ENCODE assay signal across 22 cellular contexts in the genomic region with DNA sequence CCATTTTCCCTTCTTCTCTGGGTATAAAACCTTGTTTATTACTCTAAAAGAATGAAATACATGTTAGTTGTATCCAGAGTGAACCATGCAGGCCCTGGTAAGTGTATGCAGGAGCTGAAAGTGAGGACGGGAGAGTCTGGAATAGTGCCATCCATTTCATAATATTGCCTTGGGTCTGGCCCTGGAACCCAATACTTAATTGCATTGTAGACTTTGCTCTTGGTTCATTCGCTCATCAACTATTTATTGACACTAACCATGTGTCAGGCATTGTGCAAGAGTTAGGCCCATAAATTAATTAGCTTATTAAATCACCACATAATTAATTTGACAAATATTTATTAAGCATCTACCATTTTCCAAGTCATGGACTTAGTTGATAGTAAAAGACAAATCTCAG.
A peak's percentile ranks its signal among the peaks of the same experiment; 100 is the strongest.
DNase-seq lines count a peak whose midpoint lies in the region; ATAC-seq and TF ChIP-seq lines count a peak whose summit lies in the region.
"Had no signal": no experiment of that assay in that cellular context is flagged by ENCODE, and none has a peak within 500 bp of the region (broad histone marks: within the 10 kb centered on the region; RNA-seq: fewer than 3 reads in every experiment).

No MANE protein-coding gene starts in this region.

- ATAC-seq in IMR-90 (ENCODE audit: low read depth): no peak
- no peak for ATAC-seq in GM19351 (IDR thresholded peaks at IDR 0.05; ENCODE audit: unreplicated experiment)

- dilution Hi-C loops in IMR-90 (cut with HindIII; ENCODE audit: low sequenced_read_pairs, unreplicated experiment): no loop called here

- H2AFZ ChIP-seq in IMR-90 (replicated peaks; ENCODE audit: low read length, poor library complexity) (no peak overlapping the region), parathyroid adenoma (peak overlapping the region; percentile 82)

- no peak overlapping the region for H2AK5ac ChIP-seq in IMR-90 (ENCODE audit: low read depth, low read length)

- H2AK9ac ChIP-seq in IMR-90 (replicated peaks; ENCODE audit: low read depth, low read length, poor library complexity): no peak overlapping the region

- H3K4me1 ChIP-seq in IMR-90 (ENCODE audit: control insufficient read depth, insufficient read depth, low read length) (peaks cover 10% of the 10 kb centered on the region), parathyroid adenoma (peaks cover 31% of the 10 kb centered on the region)
- H3K4me1 ChIP-seq: SJCRH30 had no signal

- DNase-seq in IMR-90: no peak
- peak; percentile 4 to 5 for DNase-seq in cardiac fibroblast (ENCODE audit: low read depth in 2 of 2)
- DNase-seq in fibroblast of villous mesenchyme (ENCODE audit: low read depth): peak; percentile 4
- DNase-seq in ACHN: no peak
- no peak for DNase-seq in progenitor cell of endocrine pancreas (ENCODE audit: low spot score, unreplicated experiment)
- DNase-seq in stimulated activated CD4-positive, alpha-beta T cell treated with anti-CD3 and anti-CD28 coated beads, Interleukin-2, amount 100 ng/mL, for 24 hours: no peak
- DNase-seq: AML-193; Calu3; CD8-positive, alpha-beta memory T cell; DMS153; GOT3; KBM-7; NCI-H1092; NCI-H1436; NCI-H1930; NCI-H2227 treated with DMSO at 0.1 percent for 48 hours; NCI-H510A treated with DMSO at 0.1 percent for 48 hours; NCI-H774; SJCRH30 had no signal

- intact Hi-C loops in IMR-90 (cut with micrococcal nuclease): no loop called here

- no peak for TF ChIP-seq RAD21 in IMR-90 (IDR thresholded peaks at IDR 0.05; ENCODE audit: low read length)

- CTCF ChIA-PET in IMR-90 (lab: Yijun Ruan, JAX): interaction anchor here (0.7 kb wide), 1 partner anchor 13 kb away, joined by 3 read pairs; no protein-coding TSS in a partner anchor

- TF ChIP-seq POLR2A in IMR-90 (IDR thresholded peaks at IDR 0.05; ENCODE audit: low read depth, low read length): no peak

- peaks cover 5% of the 10 kb centered on the region for H3K9me3 ChIP-seq in IMR-90 (ENCODE audit: control insufficient read depth, insufficient read depth, low read length)
- peaks cover 4% of the 10 kb centered on the region for H3K9me3 ChIP-seq in parathyroid adenoma (ENCODE audit: control insufficient read depth, low read length)
- H3K9me3 ChIP-seq: SJCRH30 had no signal

- in situ Hi-C loops in IMR-90 (cut with MboI; ENCODE audit: low sequenced_read_pairs) (no loop called here), ACHN (cut with HindIII; ENCODE audit: low pct_ligation_motif_present, low pct_unique_long_range_greater_than_20kb, low sequenced_read_pairs) (no loop called here)

- H3K18ac ChIP-seq in IMR-90 (ENCODE audit: low read depth, low read length): no peak overlapping the region

- no peak overlapping the region for H2BK120ac ChIP-seq in IMR-90 (ENCODE audit: low read depth, low read length)

- H3K9ac ChIP-seq in IMR-90 (ENCODE audit: low read depth, low read length): no peak overlapping the region
- no peak overlapping the region for H3K9ac ChIP-seq in parathyroid adenoma

- H3K14ac ChIP-seq in IMR-90 (replicated peaks; ENCODE audit: low read depth, low read length): no peak overlapping the region

- H3K4me1 Mint-ChIP-seq in progenitor cell of endocrine pancreas (ENCODE audit: low read depth): no peaks in the 10 kb centered on the region
- H3K4me1 Mint-ChIP-seq: CD8-positive, alpha-beta memory T cell had no signal

- H3K27me3 ChIP-seq in IMR-90 (ENCODE audit: control insufficient read depth, insufficient read depth, low read length): no peaks in the 10 kb centered on the region
- H3K27me3 ChIP-seq in parathyroid adenoma (ENCODE audit: control insufficient read depth, insufficient read depth, low read length): no peaks in the 10 kb centered on the region
- H3K27me3 ChIP-seq: SJCRH30 had no signal

- H3K27ac Mint-ChIP-seq in progenitor cell of endocrine pancreas: no peak overlapping the region
- H3K27ac Mint-ChIP-seq: CD8-positive, alpha-beta memory T cell had no signal

- no peak overlapping the region for H4K91ac ChIP-seq in IMR-90 (ENCODE audit: insufficient read depth, low read depth, low read length)

- H2BK20ac ChIP-seq in IMR-90 (ENCODE audit: low read depth, low read length): no peak overlapping the region; the same call in 1 of the 2 replicates

- no TSS peak for BruUV-seq in IMR-90 (replicated peaks; lab: Mats Ljungman, UMichigan)

- no peak for TF ChIP-seq CTCF in IMR-90 (conservative IDR thresholded peaks at IDR 0.05; ENCODE audit: low read depth, low read length)
- no peak for TF ChIP-seq CTCF in cardiac fibroblast (IDR thresholded peaks at IDR 0.05; ENCODE audit: low read depth, low read length)
- no peak for TF ChIP-seq CTCF in fibroblast of villous mesenchyme (IDR thresholded peaks at IDR 0.05; ENCODE audit: insufficient read depth, low read depth, low read length)
- no peak for TF ChIP-seq CTCF in parathyroid adenoma (IDR thresholded peaks at IDR 0.05)
- TF ChIP-seq CTCF in progenitor cell of endocrine pancreas (IDR thresholded peaks at IDR 0.05; ENCODE audit: unreplicated experiment): no peak

- H4K5ac ChIP-seq in IMR-90 (ENCODE audit: low read depth, low read length): no peak overlapping the region

- no peak overlapping the region for H4K8ac ChIP-seq in IMR-90 (ENCODE audit: low read depth in 2 of 2, low read length in 2 of 2)

- no peak overlapping the region for H2BK15ac ChIP-seq in IMR-90 (ENCODE audit: low read depth, low read length)

- no peak overlapping the region for H3K4me3 Mint-ChIP-seq in progenitor cell of endocrine pancreas (ENCODE audit: low read depth)
- H3K4me3 Mint-ChIP-seq: CD8-positive, alpha-beta memory T cell had no signal

- H3K27ac ChIP-seq in IMR-90 (ENCODE audit: insufficient read depth, low read length): no peak overlapping the region
- peak overlapping the region; percentile 82 for H3K27ac ChIP-seq in parathyroid adenoma
- H3K27ac ChIP-seq: C4-2B, SJCRH30 had no signal

- no CpG with 5 or more reads among the region's 2 CpGs for WGBS in IMR-90 (ENCODE audit: extremely low coverage in 2 of 2, insufficient read length in 1 of 2), 2 experiments

- H3K4me3 ChIP-seq in IMR-90 (ENCODE audit: insufficient read depth, low read depth, low read length) (no peak overlapping the region), cardiac fibroblast (replicated peaks in 1 of 2; ENCODE audit: low read depth in 2 of 2, low read length in 2 of 2) (no peak overlapping the region), fibroblast of villous mesenchyme (ENCODE audit: low read depth, low read length) (no peak overlapping the region), parathyroid adenoma (ENCODE audit: low read depth, low read length) (no peak overlapping the region)
- H3K4me3 ChIP-seq: SJCRH30 had no signal

- H3K79me2 ChIP-seq in parathyroid adenoma: no peaks in the 10 kb centered on the region

- H3K79me1 ChIP-seq in IMR-90 (ENCODE audit: low read depth in 1 of 2, low read length in 2 of 2): no peaks in the 10 kb centered on the region

- no peaks in the 10 kb centered on the region for H3K36me3 Mint-ChIP-seq in progenitor cell of endocrine pancreas (ENCODE audit: insufficient read depth)
- H3K36me3 Mint-ChIP-seq: CD8-positive, alpha-beta memory T cell had no signal

- no peak overlapping the region for H3K56ac ChIP-seq in IMR-90 (ENCODE audit: extremely low read depth, insufficient read depth, low read length)

- H2BK5ac ChIP-seq in IMR-90 (ENCODE audit: low read depth, low read length, poor library complexity, severe bottlenecking): no peak overlapping the region

- no peaks in the 10 kb centered on the region for H3K27me3 Mint-ChIP-seq in progenitor cell of endocrine pancreas

- no peak overlapping the region for H3K23ac ChIP-seq in IMR-90 (ENCODE audit: low read depth, low read length)

- POLR2A ChIA-PET in IMR-90 (lab: Charles Lee; ENCODE audit: unreplicated experiment): no interaction called here

- peaks cover 11% of the 10 kb centered on the region for H3K9me3 Mint-ChIP-seq in progenitor cell of endocrine pancreas (ENCODE audit: low read depth)

- no peak overlapping the region for H3K4me2 ChIP-seq in IMR-90 (ENCODE audit: low read depth, low read length)
- H3K4me2 ChIP-seq in parathyroid adenoma (ENCODE audit: low read length): no peak overlapping the region

- H3K4ac ChIP-seq in IMR-90 (ENCODE audit: low read depth, low read length): no peak overlapping the region

- H3K9me1 ChIP-seq in IMR-90 (ENCODE audit: insufficient read depth, low read length): 0 out of 2 replicates have a peak, but pooled peaks cover 4% of the 10 kb centered on the region

- H4K20me1 ChIP-seq in IMR-90 (ENCODE audit: insufficient read depth, low read length): no peaks in the 10 kb centered on the region

- H3K36me3 ChIP-seq in IMR-90 (ENCODE audit: control insufficient read depth, insufficient read depth, low read length) (no peaks in the 10 kb centered on the region), parathyroid adenoma (ENCODE audit: control insufficient read depth, insufficient read depth, low read length) (no peaks in the 10 kb centered on the region)
- H3K36me3 ChIP-seq: SJCRH30 had no signal

TF ChIP-seq in IMR-90, 13 proteins besides CTCF, POLR2A, EP300 and RAD21:
- TF ChIP-seq FOS (IDR thresholded peaks at IDR 0.05; ENCODE audit: low read depth, low read length) (no peak), CEBPB (IDR thresholded peaks at IDR 0.05; ENCODE audit: low read depth, low read length) (0 out of 2 replicates have a peak, but pooled peaks have one; percentile 42), RCOR1 (IDR thresholded peaks at IDR 0.05; ENCODE audit: insufficient replicate concordance, low read length) (no peak)

Comparison
In these comparisons a context has a peak if more than half of its experiments do, and no peak if none do; other contexts are left out.
1. DNase-seq: peak in cardiac fibroblast (2 of 2) and fibroblast of villous mesenchyme (single experiment); none in IMR-90 (single experiment), ACHN (single experiment), progenitor cell of endocrine pancreas (single experiment) and stimulated activated CD4-positive, alpha-beta T cell treated with anti-CD3 and anti-CD28 coated beads, Interleukin-2, amount 100 ng/mL, for 24 hours (0 of 2).